8 cellular contexts compared by ENCODE assay signal in the genomic region with DNA sequence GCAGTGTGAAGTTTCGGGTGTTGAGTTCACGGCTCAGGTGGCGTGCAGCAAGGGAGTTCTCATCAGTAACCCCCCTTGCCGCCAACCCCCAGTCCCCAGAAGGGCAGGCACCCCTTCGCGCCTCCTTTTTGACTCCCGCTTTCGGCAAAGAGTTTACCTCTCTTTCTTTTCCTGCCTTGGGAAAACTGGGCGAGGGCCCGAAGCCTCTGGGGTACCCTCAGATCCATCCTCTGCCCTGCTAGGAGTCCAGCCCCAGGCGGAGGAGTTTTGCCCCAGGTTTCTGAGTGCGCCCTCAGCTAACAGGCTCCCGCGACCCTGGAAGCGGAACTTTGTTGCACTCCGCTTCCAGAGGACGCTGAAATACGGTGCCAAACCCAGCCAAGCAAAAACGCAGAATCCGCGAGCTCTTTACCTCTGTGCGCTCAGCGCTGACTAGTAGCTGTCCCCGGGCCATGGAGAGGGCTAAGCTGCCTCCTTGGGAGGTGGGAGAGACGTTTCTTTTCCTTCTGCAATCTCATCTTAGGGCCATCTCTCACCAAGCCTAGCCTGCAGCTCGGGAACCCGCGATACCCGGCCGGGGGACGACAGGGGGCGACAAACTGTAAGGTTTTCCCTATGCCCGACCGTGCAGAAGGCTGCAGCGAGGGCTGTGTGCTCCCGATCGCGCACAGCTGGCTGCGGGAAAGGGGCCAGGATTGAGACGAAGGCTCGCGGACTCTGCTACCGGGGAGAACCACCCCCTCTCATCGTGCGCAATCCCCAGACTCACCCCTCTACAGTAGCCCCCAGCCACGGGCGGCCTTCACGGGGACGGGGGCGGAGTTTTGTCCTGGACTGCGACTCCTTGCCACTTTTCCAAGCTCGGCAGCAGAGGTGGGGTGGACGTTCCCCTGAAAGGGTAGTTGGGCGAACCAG. TPM values are rescaled to one million over a fixed set of nuclear protein-coding genes. Genes with fewer than 3 reads are reported as not detected.
DNase-seq lines count a peak whose midpoint lies in the region; TF ChIP-seq lines count a peak whose summit lies in the region.

No MANE protein-coding gene starts in this region.

- H3K27ac ChIP-seq in mesenchymal stem cell (ENCODE audit: low read length, poor library complexity, severe bottlenecking) (no peak overlapping the region), thymus (ENCODE audit: low read depth) (peak overlapping the region; percentile 58)

- no peak overlapping the region for H3K18ac ChIP-seq in mesenchymal stem cell (ENCODE audit: low read depth in 1 of 2, low read length in 2 of 2)

- WGBS in mesenchymal stem cell = 1% methylated on average over 52 of the region's 54 CpGs
- WGBS in thymus = 4% methylated on average over 54 of the region's 54 CpGs

- H3K36me3 ChIP-seq in mesenchymal stem cell (ENCODE audit: control insufficient read depth in 1 of 2, insufficient read depth in 2 of 2, low read depth in 1 of 2, low read length in 2 of 2) = no peaks in the 10 kb centered on the region
- no peaks in the 10 kb centered on the region for H3K36me3 ChIP-seq in thymus (ENCODE audit: control insufficient read depth, insufficient read depth)

- no peak overlapping the region for H3K27ac Mint-ChIP-seq in chondrocyte (ENCODE audit: unreplicated experiment)

- no peak overlapping the region for H4K91ac ChIP-seq in mesenchymal stem cell (ENCODE audit: low read length)

- peaks cover 5% of the 10 kb centered on the region for H3K4me1 ChIP-seq in mesenchymal stem cell (ENCODE audit: control insufficient read depth, insufficient read depth, low read depth, low read length)
- H3K4me1 ChIP-seq in thymus (ENCODE audit: control insufficient read depth, insufficient read depth, low read length) = no peaks in the 10 kb centered on the region

- no peak overlapping the region for H4K8ac ChIP-seq in mesenchymal stem cell (ENCODE audit: low read length)

- H3K4me3 ChIP-seq in mesenchymal stem cell (ENCODE audit: insufficient read depth in 1 of 2, low read depth in 1 of 2, low read length in 2 of 2) = peak overlapping the region in 1 of 2 experiments; percentile 70
- H3K4me3 ChIP-seq in thymus (ENCODE audit: low read length) = peak overlapping the region; percentile 20

- no peak overlapping the region for H2BK5ac ChIP-seq in mesenchymal stem cell (ENCODE audit: low read depth, low read length, poor library complexity, severe bottlenecking)

- no peak overlapping the region for H3K14ac ChIP-seq in mesenchymal stem cell (ENCODE audit: low read length in 2 of 2)

- no peak overlapping the region for H3K9ac ChIP-seq in mesenchymal stem cell (ENCODE audit: low read length)

- no peak overlapping the region for H2BK15ac ChIP-seq in mesenchymal stem cell (ENCODE audit: low read depth, poor library complexity, severe bottlenecking)

- H3K4ac ChIP-seq in mesenchymal stem cell (ENCODE audit: low read depth in 1 of 2, low read length in 2 of 2) = no peak overlapping the region

- no peaks in the 10 kb centered on the region for H3K79me1 ChIP-seq in mesenchymal stem cell (replicated peaks; ENCODE audit: low read length, poor library complexity, severe bottlenecking)

- H3K4me1 Mint-ChIP-seq in chondrocyte (ENCODE audit: low read depth) = peaks cover 10% of the 10 kb centered on the region

- no peak overlapping the region for H2AK5ac ChIP-seq in mesenchymal stem cell (ENCODE audit: low read length, severe bottlenecking)

- peak; percentile 5 to 47 for DNase-seq in activated CD4-positive, alpha-beta T cell treated with anti-CD3 and anti-CD28 coated beads for 24 hours (ENCODE audit: low read depth in 2 of 2)
- no peak for DNase-seq in activated CD4-positive, alpha-beta T cell treated with anti-CD3 and anti-CD28 coated beads for 1 hour
- DNase-seq in NCI-H526 (lab: John Stamatoyannopoulos, UW) (peak; percentile 46 to 89), chondrocyte (ENCODE audit: low spot score) (no peak), mesenchymal stem cell (peak; percentile 11), OCI-M2 (lab: John Stamatoyannopoulos, UW; ENCODE audit: unreplicated experiment) (no peak)
- no peak for DNase-seq in effector CD4-positive, alpha-beta T cell

- peaks cover 93 to 94% of the 10 kb centered on the region in 2 experiments for H3K27me3 ChIP-seq in mesenchymal stem cell (ENCODE audit: control insufficient read depth in 1 of 2, insufficient read depth in 1 of 2, low read length in 2 of 2)
- H3K27me3 ChIP-seq in thymus (ENCODE audit: control insufficient read depth, insufficient read depth) = peaks cover 76% of the 10 kb centered on the region

- H3K9me3 ChIP-seq in mesenchymal stem cell (ENCODE audit: control insufficient read depth, low read length) = no peaks in the 10 kb centered on the region
- no peaks in the 10 kb centered on the region for H3K9me3 ChIP-seq in thymus (ENCODE audit: control insufficient read depth)

- no peak overlapping the region for H3K23ac ChIP-seq in mesenchymal stem cell (ENCODE audit: low read length in 2 of 2)

- TF ChIP-seq CTCF in chondrocyte (IDR thresholded peaks at IDR 0.05) = peak; percentile 72

- peaks cover 89% of the 10 kb centered on the region for H3K27me3 Mint-ChIP-seq in chondrocyte (ENCODE audit: low read depth)

- peak overlapping the region; percentile 22 for H3K4me3 Mint-ChIP-seq in chondrocyte (ENCODE audit: unreplicated experiment)

- no peaks in the 10 kb centered on the region for H3K9me3 Mint-ChIP-seq in chondrocyte (ENCODE audit: low read depth)

- no peak overlapping the region for H3K4me2 ChIP-seq in mesenchymal stem cell (ENCODE audit: low read length, poor library complexity, severe bottlenecking)

- no peak overlapping the region for H2BK12ac ChIP-seq in mesenchymal stem cell (ENCODE audit: low read length in 2 of 2)

- no peak overlapping the region for H2BK120ac ChIP-seq in mesenchymal stem cell (ENCODE audit: low read depth, low read length)

- peaks cover 2% of the 10 kb centered on the region for H3K36me3 Mint-ChIP-seq in chondrocyte (ENCODE audit: low read depth)

- H2AFZ ChIP-seq in mesenchymal stem cell (ENCODE audit: low read depth, low read length) = no peak overlapping the region

RNA-seq across cellular contexts. Expression of gene PAX1, which starts 2.7 kb away (rescaled TPM):
- total RNA-seq in chondrocyte = not detected in 3 replicates
- polyA plus RNA-seq in mesenchymal stem cell (2013, experiment 1 of 2) = not detected
- not detected for polyA plus RNA-seq in mesenchymal stem cell (2013, experiment 2 of 2)
- 35.6 TPM for polyA plus RNA-seq in thymus

Comparison
In these comparisons a context has a peak if more than half of its experiments do, and no peak if none do; other contexts are left out.
1. DNase-seq: peak in activated CD4-positive, alpha-beta T cell treated with anti-CD3 and anti-CD28 coated beads for 24 hours (2 of 2), NCI-H526 (2 of 2) and mesenchymal stem cell (single experiment); none in activated CD4-positive, alpha-beta T cell treated with anti-CD3 and anti-CD28 coated beads for 1 hour (single experiment), chondrocyte (single experiment), OCI-M2 (single experiment) and effector CD4-positive, alpha-beta T cell (single experiment).